ENCODE assay signal across 18 cellular contexts in genomic region chr13:28318418-28318995, GRCh38.
DNase-seq lines count a peak whose midpoint lies in the region; ATAC-seq and TF ChIP-seq lines count a peak whose summit lies in the region.
"Had no signal": no experiment of that assay in that cellular context is flagged by ENCODE, and none has a peak within 500 bp of the region (broad histone marks: within the 10 kb centered on the region; RNA-seq: fewer than 3 reads in every experiment).

No MANE protein-coding gene starts in this region.

- H2AFZ ChIP-seq in smooth muscle cell (ENCODE audit: low read depth) = no peak overlapping the region

- no peak for TF ChIP-seq CTCF in left ventricle myocardium inferior (IDR thresholded peaks at IDR 0.05; ENCODE audit: borderline replicate concordance)
- no peak for TF ChIP-seq CTCF in endothelial cell (IDR thresholded peaks at IDR 0.05; ENCODE audit: unreplicated experiment)
- no peak for TF ChIP-seq CTCF in smooth muscle cell (IDR thresholded peaks at IDR 0.05; ENCODE audit: borderline replicate concordance, insufficient read depth, poor library complexity, severe bottlenecking)

- no peaks in the 10 kb centered on the region for H3K27me3 ChIP-seq in left ventricle myocardium inferior (ENCODE audit: low read depth)
- no peaks in the 10 kb centered on the region for H3K27me3 ChIP-seq in smooth muscle cell (ENCODE audit: low read depth)

- peaks cover 17% of the 10 kb centered on the region for H3F3A ChIP-seq in smooth muscle cell (ENCODE audit: low read depth)

- H3K79me2 ChIP-seq in smooth muscle cell (ENCODE audit: low read depth) = no peaks in the 10 kb centered on the region

- no peak overlapping the region for H3K4me2 ChIP-seq in smooth muscle cell
- H3K4me2 ChIP-seq: SK-N-SH had no signal

- H3K4me1 ChIP-seq in left ventricle myocardium inferior (peaks cover 70% of the 10 kb centered on the region), smooth muscle cell (ENCODE audit: low read depth) (peaks cover 5% of the 10 kb centered on the region)
- H3K4me1 ChIP-seq: HAP-1 had no signal

- H3K27ac ChIP-seq in left ventricle myocardium inferior (replicated peaks) (peak overlapping the region; percentile 8), smooth muscle cell (ENCODE audit: low read depth) (peak overlapping the region; percentile 78)
- H3K27ac ChIP-seq: HL-60 had no signal

- H3K27me3 Mint-ChIP-seq in endothelial cell (ENCODE audit: unreplicated experiment) = peaks cover 21% of the 10 kb centered on the region

- no peak for ATAC-seq in Right ventricle myocardium superior (ENCODE audit: poor library complexity)

- H4K20me1 ChIP-seq in smooth muscle cell (ENCODE audit: low read depth) = no peaks in the 10 kb centered on the region

- H3K9me3 Mint-ChIP-seq in endothelial cell (ENCODE audit: unreplicated experiment) = no peaks in the 10 kb centered on the region
- H3K9me3 Mint-ChIP-seq: CD14-positive monocyte had no signal

- intact Hi-C loops in left ventricle myocardium inferior (cut with micrococcal nuclease) (no loop called here), Right ventricle myocardium superior (cut with DNase I) (no loop called here)

- H3K36me3 ChIP-seq in left ventricle myocardium inferior (peaks cover 4% of the 10 kb centered on the region), smooth muscle cell (ENCODE audit: low read depth) (no peaks in the 10 kb centered on the region)
- H3K36me3 ChIP-seq: HAP-1 had no signal

- H3K9me3 ChIP-seq in left ventricle myocardium inferior (replicated peaks) (no peaks in the 10 kb centered on the region), smooth muscle cell (replicated peaks; ENCODE audit: low read depth) (no peaks in the 10 kb centered on the region)
- H3K9me3 ChIP-seq: HAP-1, SK-N-SH had no signal

- H3K9ac ChIP-seq in smooth muscle cell (ENCODE audit: low read depth) = no peak overlapping the region
- H3K9ac ChIP-seq: SK-N-SH had no signal

- peaks cover 35% of the 10 kb centered on the region for H3K4me1 Mint-ChIP-seq in endothelial cell (ENCODE audit: unreplicated experiment)

- peaks cover 73% of the 10 kb centered on the region for H3K36me3 Mint-ChIP-seq in endothelial cell (ENCODE audit: low read depth, unreplicated experiment)
- H3K36me3 Mint-ChIP-seq: CD14-positive monocyte had no signal

- H3K4me3 ChIP-seq in left ventricle myocardium inferior (no peak overlapping the region), smooth muscle cell (no peak overlapping the region)
- H3K4me3 ChIP-seq: HAP-1 had no signal

- peak overlapping the region; percentile 30 for H3K27ac Mint-ChIP-seq in endothelial cell (ENCODE audit: unreplicated experiment)
- H3K27ac Mint-ChIP-seq: CD14-positive monocyte had no signal

- DNase-seq in left ventricle myocardium inferior (no peak), Right ventricle myocardium superior (no peak), NCI-H1092 treated with DMSO at 0.1 percent for 48 hours (lab: John Stamatoyannopoulos, UW) (peak; percentile 4), endothelial cell (ENCODE audit: low spot score) (no peak), smooth muscle cell (lab: John Stamatoyannopoulos, UW; ENCODE audit: unreplicated experiment) (no peak), NCI-H510A treated with DMSO at 0.1 percent for 48 hours (lab: John Stamatoyannopoulos, UW) (no peak), mucosa of gallbladder (ENCODE audit: low spot score) (no peak), DMS153 treated with DMSO at 0.1 percent for 48 hours (lab: John Stamatoyannopoulos, UW; ENCODE audit: unreplicated experiment) (no peak)
- DNase-seq: 8988T, DMS 273 treated with DMSO at 0.1 percent for 48 hours, NCI-H1436, NCI-H2029 treated with DMSO at 0.1 percent for 48 hours, NCI-H2171 treated with DMSO at 0.1 percent for 48 hours, NCI-H774, SK-N-SH had no signal

- 96% methylated on average over 7 of the region's 7 CpGs for WGBS in smooth muscle cell (ENCODE audit: low lambda C conversion rate)

- peak overlapping the region; percentile 37 for H3K4me3 Mint-ChIP-seq in endothelial cell (ENCODE audit: unreplicated experiment)
- H3K4me3 Mint-ChIP-seq: CD14-positive monocyte had no signal
